In genomic region chr6:21137708-21138358, GRCh38 we compare ENCODE assay signal across 2 cellular contexts.
A peak's percentile ranks its signal among the peaks of the same experiment; 100 is the strongest.
TF ChIP-seq lines count a peak whose summit lies in the region.

No MANE protein-coding gene starts in this region.

TF ChIP-seq in HEK293, 187 proteins besides CTCF, POLR2A, EP300 and RAD21 (continued from another document):
- TF ChIP-seq ZSCAN4 (tag by site-specific recombination; IDR thresholded peaks at IDR 0.05) = peak; percentile 61; the same call in 1 of the 2 replicates

TF ChIP-seq in K562, 482 proteins besides CTCF, POLR2A, EP300 and RAD21 (continued from another document):
- TF ChIP-seq HOMEZ (CRISPR knock-in tag; IDR thresholded peaks at IDR 0.05) = no peak
- TF ChIP-seq ZNF316 (IDR thresholded peaks at IDR 0.05) = peak; percentile 46
- TF ChIP-seq ZBTB11 (CRISPR knock-in tag; IDR thresholded peaks at IDR 0.05) = no peak
- TF ChIP-seq MTA1 (IDR thresholded peaks at IDR 0.05; ENCODE audit: borderline replicate concordance) = no peak
- no peak for TF ChIP-seq RNF219 (CRISPR knock-in tag; IDR thresholded peaks at IDR 0.05)
- TF ChIP-seq ZFP36 (IDR thresholded peaks at IDR 0.05; ENCODE audit: low read depth, low read length, partially characterized antibody) = no peak
- TF ChIP-seq C11orf30 (IDR thresholded peaks at IDR 0.05; ENCODE audit: low read depth) = 0 out of 2 replicates have a peak, but pooled peaks have one; percentile 7
- no peak for TF ChIP-seq ZNF830 (CRISPR knock-in tag; IDR thresholded peaks at IDR 0.05)
- TF ChIP-seq CHD2 (IDR thresholded peaks at IDR 0.05; ENCODE audit: low read depth, low read length) = no peak
- 0 out of 2 replicates have a peak, but pooled peaks have one; percentile 7 for TF ChIP-seq MAFG (tag; conservative IDR thresholded peaks at IDR 0.05)
- TF ChIP-seq CTCFL (IDR thresholded peaks at IDR 0.05; ENCODE audit: borderline replicate concordance, insufficient read depth, low read depth, low read length, poor library complexity, severe bottlenecking) = no peak
